ENCODE assay signal across 8 cellular contexts in genomic region chr7:117124585-117125220, GRCh38.
DNase-seq lines count a peak whose midpoint lies in the region; ATAC-seq and TF ChIP-seq lines count a peak whose summit lies in the region.

No MANE protein-coding gene starts in this region.

- H3K27ac ChIP-seq in DND-41 (ENCODE audit: low read length) (no peak overlapping the region), lung (ENCODE audit: low read depth in 1 of 2, low read length in 1 of 2) (peak overlapping the region in 1 of 2 donors; percentile 53), thoracic aorta (peak overlapping the region in 1 of 2 donors; percentile 22)

- H4K20me1 ChIP-seq in DND-41 (ENCODE audit: insufficient read depth, low read length): no peaks in the 10 kb centered on the region

- no peaks in the 10 kb centered on the region for H3K9me3 Mint-ChIP-seq in MCF 10A (ENCODE audit: unreplicated experiment)

- no peaks in the 10 kb centered on the region for H3K79me2 ChIP-seq in DND-41 (ENCODE audit: insufficient read depth, low read length)

- H3K9me3 ChIP-seq in DND-41 (ENCODE audit: insufficient read depth, low read length, severe bottlenecking): no peaks in the 10 kb centered on the region
- no peaks in the 10 kb centered on the region for H3K9me3 ChIP-seq in lung (ENCODE audit: control insufficient read depth in 2 of 2, insufficient read depth in 1 of 2, low read length in 1 of 2)
- H3K9me3 ChIP-seq in thoracic aorta: no peaks in the 10 kb centered on the region

- no peaks in the 10 kb centered on the region for H3K27me3 Mint-ChIP-seq in MCF 10A (ENCODE audit: insufficient read depth, unreplicated experiment)

- no peak overlapping the region for H3K9ac ChIP-seq in DND-41 (ENCODE audit: low read depth, low read length)

- intact Hi-C loops in MCF 10A (cut with micrococcal nuclease): no loop called here

- no peak for TF ChIP-seq CTCF in DND-41 (IDR thresholded peaks at IDR 0.05; ENCODE audit: borderline replicate concordance, extremely low read depth, low read length, poor library complexity, severe bottlenecking)
- TF ChIP-seq CTCF in MCF 10A (IDR thresholded peaks at IDR 0.05; ENCODE audit: unreplicated experiment): no peak
- TF ChIP-seq CTCF in lung (IDR thresholded peaks at IDR 0.05; ENCODE audit: control extremely low read depth, extremely low read depth): no peak
- TF ChIP-seq CTCF in thoracic aorta (IDR thresholded peaks at IDR 0.05): no peak

- H3K4me3 ChIP-seq in DND-41 (ENCODE audit: low read depth in 1 of 2, low read length in 2 of 2): no peak overlapping the region
- H3K4me3 ChIP-seq in lung: no peak overlapping the region
- H3K4me3 ChIP-seq in thoracic aorta: no peak overlapping the region

- POLR2A ChIA-PET in MCF 10A (lab: Yijun Ruan, JAX): interaction anchor here (0.7 to 2.5 kb wide), 3 partner anchors 138 to 172 kb away, joined by 3 to 8 read pairs (median 3); partner anchors contain the start of gene ST7

- H3K27me3 ChIP-seq in DND-41 (ENCODE audit: insufficient read depth, low read length, poor library complexity): peaks cover 24% of the 10 kb centered on the region
- no peaks in the 10 kb centered on the region for H3K27me3 ChIP-seq in lung (ENCODE audit: control insufficient read depth, insufficient read depth)
- no peaks in the 10 kb centered on the region for H3K27me3 ChIP-seq in thoracic aorta (replicated peaks; ENCODE audit: insufficient read depth)

- H3K36me3 Mint-ChIP-seq in MCF 10A (ENCODE audit: insufficient read depth, unreplicated experiment): peaks cover under 1% of the 10 kb centered on the region

- H3K27ac Mint-ChIP-seq in MCF 10A (ENCODE audit: low read depth, unreplicated experiment): no peak overlapping the region

- no peak overlapping the region for H3K4me3 Mint-ChIP-seq in MCF 10A (ENCODE audit: unreplicated experiment)

- WGBS in lung, 2 donors: 31 to 48% methylated on average over 4 of the region's 4 CpGs

- H3K4me1 Mint-ChIP-seq in MCF 10A (ENCODE audit: insufficient read depth, unreplicated experiment): peaks cover 12% of the 10 kb centered on the region

- H3K4me1 ChIP-seq in DND-41 (ENCODE audit: insufficient read depth, low read length): no peaks in the 10 kb centered on the region
- H3K4me1 ChIP-seq in lung (ENCODE audit: control insufficient read depth in 2 of 2, insufficient read depth in 2 of 2, low read length in 2 of 2): peaks cover 1 to 15% of the 10 kb centered on the region in 2 donors
- peaks cover 23 to 54% of the 10 kb centered on the region in 2 donors for H3K4me1 ChIP-seq in thoracic aorta (ENCODE audit: control insufficient read depth in 1 of 2, low read depth in 2 of 2)

- CTCF ChIA-PET in MCF 10A (lab: Yijun Ruan, JAX): interaction anchor here (0.8 to 14.8 kb wide), 7 partner anchors 8 to 195 kb away, joined by 3 to 278 read pairs (median 11); no protein-coding TSS in a partner anchor

- no peaks in the 10 kb centered on the region for H3K36me3 ChIP-seq in DND-41 (ENCODE audit: insufficient read depth, low read length)
- H3K36me3 ChIP-seq in lung (ENCODE audit: control insufficient read depth in 2 of 2, insufficient read depth in 2 of 2, low read length in 2 of 2): no peaks in the 10 kb centered on the region
- no peaks in the 10 kb centered on the region for H3K36me3 ChIP-seq in thoracic aorta

- H2AFZ ChIP-seq in DND-41 (ENCODE audit: low read depth, low read length): no peak overlapping the region

- ATAC-seq in DND-41 (ENCODE audit: insufficient read depth, low read depth) (0 out of 3 replicates have a peak, but pooled peaks have one; percentile 35), GM21576 (IDR thresholded peaks at IDR 0.05; ENCODE audit: unreplicated experiment) (peak; percentile 74), lung (ENCODE audit: insufficient read depth, low FRiP score) (peak; percentile 68), thoracic aorta (ENCODE audit: insufficient number of reproducible peaks, low FRiP score, low read depth) (peak; percentile 40)

- DNase-seq in DND-41: peak; percentile 8
- DNase-seq in HT1080 (ENCODE audit: low read depth): peak; percentile 97
- DNase-seq in SW 1271 (lab: John Stamatoyannopoulos, UW): peak; percentile 80 to 86
- peak; percentile 94 for DNase-seq in MCF 10A (ENCODE audit: unreplicated experiment)
- DNase-seq in lung (ENCODE audit: low spot score): peak; percentile 88
- peak; percentile 74 for DNase-seq in thoracic aorta (ENCODE audit: low spot score)
- no peak for DNase-seq in NCI-H446 (lab: John Stamatoyannopoulos, UW)

- H3K4me2 ChIP-seq in DND-41 (ENCODE audit: insufficient read depth, low read length): no peak overlapping the region

- BruUV-seq in MCF 10A (replicated peaks; lab: Mats Ljungman, UMichigan): no TSS peak

Comparison
In these comparisons a context has a peak if more than half of its experiments do, and no peak if none do; other contexts are left out.
1. DNase-seq: peak in DND-41 (single experiment), HT1080 (single experiment), SW 1271 (2 of 2), MCF 10A (single experiment), lung (single experiment) and thoracic aorta (single experiment); none in NCI-H446 (0 of 2).
2. Peak in every context shown above with its lines, with median percentiles within 50 percentile points of each other: ATAC-seq.